In genomic region chrX:23333842-23334535, GRCh38 we compare ENCODE assay signal across 11 cellular contexts. TPM values are rescaled to one million over a fixed set of nuclear protein-coding genes. Genes with fewer than 3 reads are reported as not detected.
A peak's percentile ranks its signal among the peaks of the same experiment; 100 is the strongest.
DNase-seq lines count a peak whose midpoint lies in the region; ATAC-seq and TF ChIP-seq lines count a peak whose summit lies in the region.
"Had no signal": no experiment of that assay in that cellular context is flagged by ENCODE, and none has a peak within 500 bp of the region (broad histone marks: within the 10 kb centered on the region; RNA-seq: fewer than 3 reads in every experiment).

No MANE protein-coding gene starts in this region.

- H3K9ac ChIP-seq in SK-N-SH (no peak overlapping the region), mesenchymal stem cell (ENCODE audit: low read length) (no peak overlapping the region)

- POLR2A ChIA-PET in SK-N-SH (lab: Yijun Ruan, JAX): no interaction called here

- DNase-seq in SK-N-SH (peak; percentile 40), ascending aorta (ENCODE audit: low spot score in 2 of 2) (no peak), mesenchymal stem cell (no peak), tibial artery (peak in 1 of 2 donors; percentile 66), Kasumi-1 (lab: John Stamatoyannopoulos, UW) (no peak)
- DNase-seq: activated T-cell treated with anti-CD3 and anti-CD28 coated beads, Interleukin-2, amount 50 U/mL, for 1 hour had no signal

- no peaks in the 10 kb centered on the region for H3K79me2 ChIP-seq in SK-N-SH (ENCODE audit: insufficient read depth)

- no peak overlapping the region for H4K8ac ChIP-seq in mesenchymal stem cell (ENCODE audit: low read length)

- H3K9me3 ChIP-seq in SK-N-SH (no peaks in the 10 kb centered on the region), ascending aorta (no peaks in the 10 kb centered on the region), mesenchymal stem cell (ENCODE audit: control insufficient read depth, low read length) (no peaks in the 10 kb centered on the region), tibial artery (no peaks in the 10 kb centered on the region)

- no peak overlapping the region for H2BK15ac ChIP-seq in mesenchymal stem cell (ENCODE audit: low read depth, poor library complexity, severe bottlenecking)

- intact Hi-C loops in ascending aorta (cut with DNase I): loop anchor here (10.0 kb wide), 1 partner anchor 211 kb away; no protein-coding TSS in a partner anchor
- intact Hi-C loops in tibial artery (cut with DNase I; ENCODE audit: low total_unique reads): no loop called here

- H3K36me3 ChIP-seq in SK-N-SH (replicated peaks in 1 of 2; ENCODE audit: control insufficient read depth in 1 of 2, insufficient read depth in 2 of 2, low read length in 1 of 2): no peaks in the 10 kb centered on the region
- H3K36me3 ChIP-seq in ascending aorta: no peaks in the 10 kb centered on the region
- H3K36me3 ChIP-seq in mesenchymal stem cell (ENCODE audit: control insufficient read depth in 1 of 2, insufficient read depth in 2 of 2, low read depth in 1 of 2, low read length in 2 of 2): no peaks in the 10 kb centered on the region
- H3K36me3 ChIP-seq in tibial artery: no peaks in the 10 kb centered on the region

- 9% methylated on average over 19 of the region's 59 CpGs for WGBS in SK-N-SH (ENCODE audit: low lambda C conversion rate)
- WGBS in mesenchymal stem cell: 0% methylated on average over 10 of the region's 59 CpGs

- H3K9me2 ChIP-seq in SK-N-SH: no peaks in the 10 kb centered on the region

- no peak overlapping the region for H3K27ac ChIP-seq in SK-N-SH (ENCODE audit: low read depth in 2 of 2, low read length in 1 of 2)
- H3K27ac ChIP-seq in ascending aorta: no peak overlapping the region
- H3K27ac ChIP-seq in mesenchymal stem cell (ENCODE audit: low read length, poor library complexity, severe bottlenecking): no peak overlapping the region
- peak overlapping the region; percentile 68 to 72 for H3K27ac ChIP-seq in tibial artery

- peaks cover 0 to 4% of the 10 kb centered on the region in 2 experiments; a peak in 1 of 4 replicates for H3K4me1 ChIP-seq in SK-N-SH (ENCODE audit: control insufficient read depth in 1 of 2, insufficient read depth in 2 of 2, low read depth in 1 of 2, low read length in 1 of 2)
- peaks cover 0 to 2% of the 10 kb centered on the region in 2 donors for H3K4me1 ChIP-seq in ascending aorta
- H3K4me1 ChIP-seq in mesenchymal stem cell (ENCODE audit: control insufficient read depth, insufficient read depth, low read depth, low read length): peaks cover 26% of the 10 kb centered on the region
- H3K4me1 ChIP-seq in tibial artery: peaks cover 0 to 16% (median 7%) of the 10 kb centered on the region in 4 donors

- H3K18ac ChIP-seq in mesenchymal stem cell (ENCODE audit: low read depth in 1 of 2, low read length in 2 of 2): no peak overlapping the region

- TF ChIP-seq EP300 in SK-N-SH (IDR thresholded peaks at IDR 0.05; ENCODE audit: borderline replicate concordance in 1 of 2, low read depth in 1 of 2, low read length in 1 of 2): no peak

- H2BK5ac ChIP-seq in mesenchymal stem cell (ENCODE audit: low read depth, low read length, poor library complexity, severe bottlenecking): no peak overlapping the region

- CTCF ChIA-PET in SK-N-SH (lab: Yijun Ruan, JAX): interaction anchor here (0.8 kb wide), 1 partner anchor 16 kb away, joined by 5 read pairs; no protein-coding TSS in a partner anchor

- no peaks in the 10 kb centered on the region for H4K20me1 ChIP-seq in SK-N-SH (ENCODE audit: insufficient read depth)

- TF ChIP-seq RAD21 in SK-N-SH (IDR thresholded peaks at IDR 0.05; ENCODE audit: low read length): no peak

- H3K27me3 ChIP-seq in SK-N-SH (ENCODE audit: insufficient read depth) (peaks cover 51% of the 10 kb centered on the region), ascending aorta (peaks cover 8% of the 10 kb centered on the region), mesenchymal stem cell (ENCODE audit: control insufficient read depth in 1 of 2, insufficient read depth in 1 of 2, low read length in 2 of 2) (peaks cover 46 to 74% of the 10 kb centered on the region in 2 experiments), tibial artery (no peaks in the 10 kb centered on the region)

- H2BK12ac ChIP-seq in mesenchymal stem cell (ENCODE audit: low read length in 2 of 2): no peak overlapping the region

- no peak overlapping the region for H3K14ac ChIP-seq in mesenchymal stem cell (ENCODE audit: low read length in 2 of 2)

- H3F3A ChIP-seq in SK-N-SH (replicated peaks; ENCODE audit: insufficient read depth): no peaks in the 10 kb centered on the region

- no peak overlapping the region for H3K23ac ChIP-seq in mesenchymal stem cell (ENCODE audit: low read length in 2 of 2)

- no peaks in the 10 kb centered on the region for H3K79me1 ChIP-seq in mesenchymal stem cell (replicated peaks; ENCODE audit: low read length, poor library complexity, severe bottlenecking)

- no peak overlapping the region for H2AK5ac ChIP-seq in mesenchymal stem cell (ENCODE audit: low read length, severe bottlenecking)

- no peak overlapping the region for H3K4ac ChIP-seq in mesenchymal stem cell (ENCODE audit: low read depth in 1 of 2, low read length in 2 of 2)

- H3K4me2 ChIP-seq in SK-N-SH: peak overlapping the region; percentile 50; the same call in 1 of the 2 replicates
- peak overlapping the region; percentile 65 for H3K4me2 ChIP-seq in mesenchymal stem cell (ENCODE audit: low read length, poor library complexity, severe bottlenecking)

- no peak overlapping the region for H2BK120ac ChIP-seq in mesenchymal stem cell (ENCODE audit: low read depth, low read length)

- TF ChIP-seq CTCF in SK-N-SH (IDR thresholded peaks at IDR 0.05) (no peak), ascending aorta (IDR thresholded peaks at IDR 0.05) (no peak), tibial artery (IDR thresholded peaks at IDR 0.05) (no peak)

- H4K91ac ChIP-seq in mesenchymal stem cell (ENCODE audit: low read length): no peak overlapping the region

- H3K4me3 ChIP-seq in SK-N-SH (ENCODE audit: low read depth in 2 of 2, low read length in 1 of 2) (no peak overlapping the region), ascending aorta (peak overlapping the region; percentile 45 to 52), mesenchymal stem cell (ENCODE audit: insufficient read depth in 1 of 2, low read depth in 1 of 2, low read length in 2 of 2) (peak overlapping the region in 1 of 2 experiments; percentile 24), tibial artery (peak overlapping the region; percentile 59 to 67)

- no peak for ATAC-seq in SK-N-SH treated with all-trans-retinoic acid at 6 μM for 48 hours
- ATAC-seq in HG03469 (IDR thresholded peaks at IDR 0.05; ENCODE audit: unreplicated experiment): no peak
- ATAC-seq in HG03457 (IDR thresholded peaks at IDR 0.05; ENCODE audit: unreplicated experiment): no peak

- no peak overlapping the region for H2AFZ ChIP-seq in SK-N-SH (ENCODE audit: low read depth)
- no peak overlapping the region for H2AFZ ChIP-seq in mesenchymal stem cell (ENCODE audit: low read depth, low read length)

TF ChIP-seq in SK-N-SH, 30 proteins besides CTCF, POLR2A, EP300 and RAD21 (continues in another document):
- no peak for TF ChIP-seq TEAD4 (IDR thresholded peaks at IDR 0.05; ENCODE audit: borderline replicate concordance, insufficient read depth)
- no peak for TF ChIP-seq YY1 (IDR thresholded peaks at IDR 0.05; ENCODE audit: low read depth)
- TF ChIP-seq MXI1 (IDR thresholded peaks at IDR 0.05; ENCODE audit: low read depth, low read length): no peak
- TF ChIP-seq GATA2 (CRISPR knock-in tag; IDR thresholded peaks at IDR 0.05): no peak
- no peak for TF ChIP-seq GABPA (IDR thresholded peaks at IDR 0.05; ENCODE audit: low read depth)
- no peak for TF ChIP-seq JUND (IDR thresholded peaks at IDR 0.05)
- no peak for TF ChIP-seq RXRA (IDR thresholded peaks at IDR 0.05; ENCODE audit: borderline replicate concordance, low read depth)
- no peak for TF ChIP-seq FOXJ3 (CRISPR knock-in tag; IDR thresholded peaks at IDR 0.05)
- TF ChIP-seq, protein P1, sequence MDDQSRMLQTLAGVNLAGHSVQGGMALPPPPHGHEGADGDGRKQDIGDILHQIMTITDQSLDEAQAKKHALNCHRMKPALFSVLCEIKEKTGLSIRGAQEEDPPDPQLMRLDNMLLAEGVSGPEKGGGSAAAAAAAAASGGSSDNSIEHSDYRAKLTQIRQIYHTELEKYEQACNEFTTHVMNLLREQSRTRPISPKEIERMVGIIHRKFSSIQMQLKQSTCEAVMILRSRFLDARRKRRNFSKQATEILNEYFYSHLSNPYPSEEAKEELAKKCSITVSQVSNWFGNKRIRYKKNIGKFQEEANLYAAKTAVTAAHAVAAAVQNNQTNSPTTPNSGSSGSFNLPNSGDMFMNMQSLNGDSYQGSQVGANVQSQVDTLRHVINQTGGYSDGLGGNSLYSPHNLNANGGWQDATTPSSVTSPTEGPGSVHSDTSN (IDR thresholded peaks at IDR 0.05): no peak

TF ChIP-seq in SK-N-SH treated with all-trans-retinoic acid at 6 μM for 48 hours, 23 proteins besides CTCF, POLR2A, EP300 and RAD21 (continues in another document):
- TF ChIP-seq GLIS3 (CRISPR knock-in tag; IDR thresholded peaks at IDR 0.05) (no peak), CREB5 (CRISPR knock-in tag; IDR thresholded peaks at IDR 0.05; ENCODE audit: low read depth) (no peak), ISL1 (CRISPR knock-in tag; IDR thresholded peaks at IDR 0.05) (no peak)

RNA-seq across cellular contexts. Expression of gene PTCHD1, which starts 0.7 kb away (rescaled TPM):
- not detected in 2 replicates for polyA plus RNA-seq in SK-N-SH (2012; rRNA removed)
- polyA plus RNA-seq in SK-N-SH (2012; cell fraction: cytosol; rRNA removed): not detected in 2 replicates
- polyA plus RNA-seq in SK-N-SH (2012; cell fraction: nucleus; rRNA removed): not detected in 2 replicates
- total RNA-seq in ascending aorta: 2.8 TPM
- under 0.01 TPM for polyA plus RNA-seq in mesenchymal stem cell (2013, experiment 1 of 2)
- 0.01 TPM for polyA plus RNA-seq in mesenchymal stem cell (2013, experiment 2 of 2)
- total RNA-seq: fibroblast of villous mesenchyme, OCI-LY7 had no signal

Comparison
In these comparisons a context has a peak if more than half of its experiments do, and no peak if none do; other contexts are left out.
1. H3K27ac ChIP-seq: peak in tibial artery (2 of 2); none in SK-N-SH (0 of 2), ascending aorta (0 of 2) and mesenchymal stem cell (single experiment).
2. H3K4me3 ChIP-seq: peak in ascending aorta (2 of 2) and tibial artery (2 of 2); none in SK-N-SH (0 of 2).